1 cellular context compared by ENCODE assay signal in the genomic region with DNA sequence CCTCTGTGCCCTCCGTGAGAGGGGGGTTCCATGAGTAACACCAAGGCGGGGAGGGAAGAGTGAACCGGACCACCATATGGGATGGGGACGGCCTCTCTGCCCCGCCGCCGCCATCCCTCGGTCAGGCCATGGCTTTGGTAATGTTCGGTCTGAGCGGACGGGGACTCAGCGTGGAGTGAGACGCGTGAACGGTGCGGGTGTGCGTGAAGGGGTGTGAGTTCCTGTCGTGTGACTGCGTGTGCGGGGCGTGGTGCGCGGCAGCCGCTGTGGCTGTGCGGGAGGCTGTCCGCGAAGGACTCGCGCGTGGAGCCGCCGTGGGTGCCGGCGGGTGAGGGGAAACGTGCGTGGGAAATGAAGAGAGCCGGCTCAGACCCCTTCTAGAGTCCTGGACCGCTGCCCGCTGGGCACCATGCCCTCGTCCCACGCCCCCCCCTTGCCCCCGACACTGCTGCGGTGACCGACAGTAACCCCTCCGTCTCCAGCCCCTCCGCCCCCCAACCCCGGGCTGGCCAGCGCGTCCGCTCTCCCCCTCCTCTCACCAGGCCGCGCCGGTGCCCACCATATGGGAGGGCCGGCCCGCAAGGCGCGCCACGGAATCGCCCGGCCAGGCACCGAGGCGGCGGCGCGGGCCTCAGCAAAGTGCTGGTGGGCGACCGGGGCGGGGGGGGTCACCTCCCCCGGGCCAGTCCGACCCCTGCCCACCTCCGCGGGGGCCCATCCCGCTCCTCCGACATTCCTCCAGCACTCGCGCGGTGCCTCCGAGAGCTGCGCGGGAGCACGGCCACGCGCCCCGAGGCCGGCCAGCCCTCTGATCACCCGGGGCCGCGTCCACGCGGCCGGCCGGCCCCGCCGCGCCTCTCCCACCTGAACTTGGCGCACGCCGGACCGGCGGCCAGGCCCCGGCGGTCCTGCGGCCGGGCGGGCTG.
TF ChIP-seq lines count a peak whose summit lies in the region.

No MANE protein-coding gene starts in this region.

TF ChIP-seq in SK-N-SH, 30 proteins besides CTCF, POLR2A, EP300 and RAD21 (continued from another document):
- TF ChIP-seq, protein P1, sequence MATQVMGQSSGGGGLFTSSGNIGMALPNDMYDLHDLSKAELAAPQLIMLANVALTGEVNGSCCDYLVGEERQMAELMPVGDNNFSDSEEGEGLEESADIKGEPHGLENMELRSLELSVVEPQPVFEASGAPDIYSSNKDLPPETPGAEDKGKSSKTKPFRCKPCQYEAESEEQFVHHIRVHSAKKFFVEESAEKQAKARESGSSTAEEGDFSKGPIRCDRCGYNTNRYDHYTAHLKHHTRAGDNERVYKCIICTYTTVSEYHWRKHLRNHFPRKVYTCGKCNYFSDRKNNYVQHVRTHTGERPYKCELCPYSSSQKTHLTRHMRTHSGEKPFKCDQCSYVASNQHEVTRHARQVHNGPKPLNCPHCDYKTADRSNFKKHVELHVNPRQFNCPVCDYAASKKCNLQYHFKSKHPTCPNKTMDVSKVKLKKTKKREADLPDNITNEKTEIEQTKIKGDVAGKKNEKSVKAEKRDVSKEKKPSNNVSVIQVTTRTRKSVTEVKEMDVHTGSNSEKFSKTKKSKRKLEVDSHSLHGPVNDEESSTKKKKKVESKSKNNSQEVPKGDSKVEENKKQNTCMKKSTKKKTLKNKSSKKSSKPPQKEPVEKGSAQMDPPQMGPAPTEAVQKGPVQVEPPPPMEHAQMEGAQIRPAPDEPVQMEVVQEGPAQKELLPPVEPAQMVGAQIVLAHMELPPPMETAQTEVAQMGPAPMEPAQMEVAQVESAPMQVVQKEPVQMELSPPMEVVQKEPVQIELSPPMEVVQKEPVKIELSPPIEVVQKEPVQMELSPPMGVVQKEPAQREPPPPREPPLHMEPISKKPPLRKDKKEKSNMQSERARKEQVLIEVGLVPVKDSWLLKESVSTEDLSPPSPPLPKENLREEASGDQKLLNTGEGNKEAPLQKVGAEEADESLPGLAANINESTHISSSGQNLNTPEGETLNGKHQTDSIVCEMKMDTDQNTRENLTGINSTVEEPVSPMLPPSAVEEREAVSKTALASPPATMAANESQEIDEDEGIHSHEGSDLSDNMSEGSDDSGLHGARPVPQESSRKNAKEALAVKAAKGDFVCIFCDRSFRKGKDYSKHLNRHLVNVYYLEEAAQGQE (IDR thresholded peaks at IDR 0.05; ENCODE audit: low read depth, low read length), result no peak
TF ChIP-seq in SK-N-SH: peak in this region for 0.
